In the genomic region with DNA sequence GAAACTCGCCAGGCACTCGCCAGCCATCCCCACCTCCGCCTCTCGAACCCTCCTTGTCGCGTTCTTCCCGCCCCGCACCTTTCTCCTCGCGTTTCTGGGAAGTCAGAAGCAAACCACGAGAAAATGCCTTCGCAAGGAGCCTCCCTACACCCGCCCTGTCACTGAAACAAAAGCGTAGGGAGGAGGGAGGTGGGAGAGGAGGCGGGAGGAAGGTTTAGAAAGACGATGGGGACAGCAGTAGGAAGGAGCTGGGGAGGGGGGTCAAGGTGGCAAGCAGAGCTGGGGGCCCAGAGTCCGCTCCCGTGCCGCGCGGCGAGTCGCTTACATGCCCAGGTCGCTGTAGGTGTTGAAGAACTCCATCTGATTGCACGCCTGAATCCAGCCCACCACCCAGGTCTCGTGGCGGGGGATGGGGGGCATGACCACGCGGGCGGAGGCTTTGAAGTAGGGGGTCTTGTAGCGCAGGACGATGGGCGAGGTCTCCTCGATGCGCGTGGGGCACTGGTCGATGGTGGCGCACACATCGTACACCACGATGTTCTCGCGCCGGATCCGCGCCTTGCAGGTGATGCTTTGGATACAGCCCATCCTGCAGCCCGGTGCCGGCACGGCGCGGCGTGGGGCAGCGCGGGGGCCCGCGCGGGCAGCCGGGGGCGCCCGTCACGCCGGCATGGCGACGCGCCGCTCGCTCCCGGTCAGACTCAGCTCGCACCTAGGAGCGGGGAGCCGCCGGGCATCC, we compare ENCODE assay signal across 8 cellular contexts. TPM values are rescaled to one million over a fixed set of nuclear protein-coding genes. Genes with fewer than 3 reads are reported as not detected.
DNase-seq lines count a peak whose midpoint lies in the region; ATAC-seq and TF ChIP-seq lines count a peak whose summit lies in the region.

No MANE protein-coding gene starts in this region.

- H3K27me3 Mint-ChIP-seq in CD14-positive monocyte (ENCODE audit: low read depth in 3 of 3) = peaks cover 50 to 81% (median 68%) of the 10 kb centered on the region in 3 donors
- H3K27me3 Mint-ChIP-seq in T-helper 2 cell treated with Interferon-gamma antibody and Interleukin-4, amounts not matched to agents 5 μg/mL and 100 μg/mL, for 36 hours (ENCODE audit: low read depth) = peaks cover 55% of the 10 kb centered on the region
- H3K27me3 Mint-ChIP-seq in osteocyte (ENCODE audit: unreplicated experiment) = peaks cover 51% of the 10 kb centered on the region

- peak; percentile 11 for ATAC-seq in GM21526 (IDR thresholded peaks at IDR 0.05; ENCODE audit: low FRiP score, unreplicated experiment)

- no peak overlapping the region for H3K27ac ChIP-seq in RWPE1

- no peak for DNase-seq in CD14-positive monocyte (ENCODE audit: low spot score)
- DNase-seq in T-helper 2 cell treated with Interferon-gamma antibody and Interleukin-4, amounts not matched to agents 5 μg/mL and 100 μg/mL, for 36 hours (ENCODE audit: low spot score) = peak; percentile 4
- DNase-seq in fibroblast of mammary gland (ENCODE audit: low read depth) = peak; percentile 11
- no peak for DNase-seq in osteocyte (ENCODE audit: extremely low spot score, unreplicated experiment)
- DNase-seq in NCI-H1436 treated with DMSO at 0.1 percent for 48 hours (lab: John Stamatoyannopoulos, UW) = no peak
- DNase-seq in GM03348 (ENCODE audit: low spot score) = no peak
- DNase-seq in RWPE1 (ENCODE audit: low spot score) = no peak

- intact Hi-C loops in CD14-positive monocyte (cut with micrococcal nuclease) = no loop called here

- CTCF ChIA-PET in RWPE1 (lab: Yijun Ruan, JAX) = no interaction called here

- H3K36me3 Mint-ChIP-seq in CD14-positive monocyte (no peaks in the 10 kb centered on the region), osteocyte (ENCODE audit: unreplicated experiment) (no peaks in the 10 kb centered on the region)
- no peaks in the 10 kb centered on the region for H3K36me3 Mint-ChIP-seq in T-helper 2 cell treated with Interferon-gamma antibody and Interleukin-4, amounts not matched to agents 5 μg/mL and 100 μg/mL, for 36 hours (ENCODE audit: low read depth)

- POLR2A ChIA-PET in RWPE1 (lab: Yijun Ruan, JAX; ENCODE audit: low non-redundant PET) = no interaction called here

- no peak for TF ChIP-seq CTCF in CD14-positive monocyte (IDR thresholded peaks at IDR 0.05)
- no peak for TF ChIP-seq CTCF in fibroblast of mammary gland (conservative IDR thresholded peaks at IDR 0.05; ENCODE audit: control insufficient read depth, insufficient read depth, low read depth, low read length)
- no peak for TF ChIP-seq CTCF in osteocyte (IDR thresholded peaks at IDR 0.05)
- no peak for TF ChIP-seq CTCF in RWPE1 (conservative IDR thresholded peaks at IDR 0.05; ENCODE audit: low read depth)

- H3K4me1 Mint-ChIP-seq in CD14-positive monocyte (peaks cover 15% of the 10 kb centered on the region), osteocyte (ENCODE audit: unreplicated experiment) (peaks cover 12% of the 10 kb centered on the region)
- H3K4me1 Mint-ChIP-seq in T-helper 2 cell treated with Interferon-gamma antibody and Interleukin-4, amounts not matched to agents 5 μg/mL and 100 μg/mL, for 36 hours (ENCODE audit: low read depth) = peaks cover 24% of the 10 kb centered on the region

- H3K4me3 Mint-ChIP-seq in CD14-positive monocyte (peak overlapping the region; percentile 66 to 88), osteocyte (ENCODE audit: unreplicated experiment) (peak overlapping the region; percentile 68)
- peak overlapping the region; percentile 81 for H3K4me3 Mint-ChIP-seq in T-helper 2 cell treated with Interferon-gamma antibody and Interleukin-4, amounts not matched to agents 5 μg/mL and 100 μg/mL, for 36 hours

- H3K9me3 Mint-ChIP-seq in CD14-positive monocyte (peaks cover 0 to 9% (median 3%) of the 10 kb centered on the region in 7 donors), osteocyte (ENCODE audit: unreplicated experiment) (no peaks in the 10 kb centered on the region)
- no peaks in the 10 kb centered on the region for H3K9me3 Mint-ChIP-seq in T-helper 2 cell treated with Interferon-gamma antibody and Interleukin-4, amounts not matched to agents 5 μg/mL and 100 μg/mL, for 36 hours

- H3K4me3 ChIP-seq in fibroblast of mammary gland (ENCODE audit: control insufficient read depth, low read depth, low read length) = peak overlapping the region; percentile 9

- H3K27ac Mint-ChIP-seq in CD14-positive monocyte (peak overlapping the region in 1 of 7 donors; percentile 75), osteocyte (ENCODE audit: unreplicated experiment) (no peak overlapping the region)
- no peak overlapping the region for H3K27ac Mint-ChIP-seq in T-helper 2 cell treated with Interferon-gamma antibody and Interleukin-4, amounts not matched to agents 5 μg/mL and 100 μg/mL, for 36 hours

RNA-seq across cellular contexts. Expression of a gene that starts 1.0 kb away (rescaled TPM):
- polyA plus RNA-seq in CD14-positive monocyte = not detected
- 0.16 and 0.51 TPM in 2 replicates for total RNA-seq in osteocyte

Comparison
In these comparisons a context has a peak if more than half of its experiments do, and no peak if none do; other contexts are left out.
1. DNase-seq: peak in T-helper 2 cell treated with Interferon-gamma antibody and Interleukin-4, amounts not matched to agents 5 μg/mL and 100 μg/mL, for 36 hours (single experiment) and fibroblast of mammary gland (single experiment); none in CD14-positive monocyte (single experiment), osteocyte (single experiment), NCI-H1436 treated with DMSO at 0.1 percent for 48 hours (single experiment), GM03348 (single experiment) and RWPE1 (single experiment).
2. Peak in every context shown above with its lines, with median percentiles within 50 percentile points of each other: H3K4me3 Mint-ChIP-seq.